16 cellular contexts compared by ENCODE assay signal in the genomic region with DNA sequence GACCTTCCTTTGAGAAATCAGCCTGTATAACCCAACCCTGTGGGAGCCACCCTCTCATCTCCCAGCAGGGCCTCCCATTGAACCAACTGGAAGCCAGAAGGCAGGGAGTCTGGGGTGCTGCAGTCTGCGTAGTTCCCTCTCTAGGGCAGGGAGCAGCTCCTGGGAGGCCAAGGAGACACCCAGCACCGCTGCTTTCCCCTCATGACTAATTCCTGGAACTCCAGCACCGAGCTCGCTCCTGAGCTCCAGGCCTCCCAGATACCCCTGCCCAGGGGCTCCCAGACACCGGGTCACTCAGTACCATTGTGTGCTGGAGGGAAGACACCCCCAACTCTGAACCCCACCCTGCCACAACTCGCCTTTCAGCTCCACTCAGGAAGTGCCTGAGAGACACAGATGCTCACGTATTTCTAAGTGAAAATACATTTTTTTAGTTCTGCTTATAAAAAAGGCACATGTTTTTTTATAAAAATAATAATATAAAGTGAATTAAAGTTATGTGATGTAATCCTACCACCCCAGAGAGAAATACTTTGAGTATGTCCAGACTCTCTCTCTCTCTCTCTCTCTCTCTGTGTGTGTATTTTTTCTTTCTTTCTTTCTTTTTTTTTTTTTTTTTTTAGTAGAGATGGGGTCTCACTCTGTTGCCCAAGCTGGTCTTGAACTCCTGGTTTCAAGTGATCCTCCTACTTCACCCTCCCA. TPM values are rescaled to one million over a fixed set of nuclear protein-coding genes. Genes with fewer than 3 reads are reported as not detected.
DNase-seq lines count a peak whose midpoint lies in the region; ATAC-seq and TF ChIP-seq lines count a peak whose summit lies in the region.
"Had no signal": no experiment of that assay in that cellular context is flagged by ENCODE, and none has a peak within 500 bp of the region (broad histone marks: within the 10 kb centered on the region; RNA-seq: fewer than 3 reads in every experiment).

No MANE protein-coding gene starts in this region.

- H3K4me1 ChIP-seq in Panc1 (ENCODE audit: control insufficient read depth, insufficient read depth, low read length) = no peaks in the 10 kb centered on the region; the same call in 1 of the 2 replicates
- no peaks in the 10 kb centered on the region for H3K4me1 ChIP-seq in gastroesophageal sphincter

- BruUV-seq in Panc1 (replicated peaks; lab: Mats Ljungman, UMichigan) = no TSS peak

- ATAC-seq in Panc1 = peak; percentile 66
- ATAC-seq in effector memory CD8-positive, alpha-beta T cell (replicated peaks) = no peak
- ATAC-seq in stimulated activated effector memory CD8-positive, alpha-beta T cell treated with anti-CD3 and anti-CD28 coated beads, Interleukin-12 subunit alpha, Interleukin-12 subunit beta, amount 100 ng/mL, for 72 hours = no peak
- no peak for ATAC-seq in gastroesophageal sphincter
- ATAC-seq: GM12878; stimulated activated naive B cell treated with anti-CD40 and anti-IgM and Interleukin-4, amounts not matched to agents 10 μg/mL and 1 μg/mL and 100 μg/mL, for 72 hours had no signal

- intact Hi-C loops in Panc1 (cut with micrococcal nuclease; ENCODE audit: unreplicated experiment) = no loop called here

- H3K9me3 Mint-ChIP-seq in activated naive CD4-positive, alpha-beta T cell treated with anti-CD3 and anti-CD28 coated beads, Interleukin-2, amount 50 U/mL, for 24 hours = no peaks in the 10 kb centered on the region
- no peaks in the 10 kb centered on the region for H3K9me3 Mint-ChIP-seq in effector memory CD8-positive, alpha-beta T cell
- no peaks in the 10 kb centered on the region for H3K9me3 Mint-ChIP-seq in stimulated activated effector memory CD8-positive, alpha-beta T cell treated with anti-CD3 and anti-CD28 coated beads, Interleukin-12 subunit alpha, Interleukin-12 subunit beta, amount 100 ng/mL, for 72 hours
- H3K9me3 Mint-ChIP-seq: naive B cell; stimulated activated naive B cell treated with anti-CD40 and anti-IgM and Interleukin-4, amounts not matched to agents 10 μg/mL and 1 μg/mL and 100 μg/mL, for 72 hours had no signal

- no peak overlapping the region for H3K4me3 ChIP-seq in Panc1 (ENCODE audit: low read depth in 2 of 2, low read length in 2 of 2)
- no peak overlapping the region for H3K4me3 ChIP-seq in gastroesophageal sphincter
- H3K4me3 ChIP-seq: GM12878 had no signal

- H3K9me3 ChIP-seq in Panc1 (ENCODE audit: control insufficient read depth, insufficient read depth, low read depth, low read length) (no peaks in the 10 kb centered on the region), gastroesophageal sphincter (no peaks in the 10 kb centered on the region)

- CTCF ChIA-PET in Panc1 (lab: Charles Lee) = no interaction called here

- peaks cover 65% of the 10 kb centered on the region for H3K4me1 Mint-ChIP-seq in activated naive CD4-positive, alpha-beta T cell treated with anti-CD3 and anti-CD28 coated beads, Interleukin-2, amount 50 U/mL, for 24 hours
- peaks cover 32 to 34% of the 10 kb centered on the region in 2 donors for H3K4me1 Mint-ChIP-seq in effector memory CD8-positive, alpha-beta T cell (ENCODE audit: low read depth in 2 of 2)
- H3K4me1 Mint-ChIP-seq in stimulated activated effector memory CD8-positive, alpha-beta T cell treated with anti-CD3 and anti-CD28 coated beads, Interleukin-12 subunit alpha, Interleukin-12 subunit beta, amount 100 ng/mL, for 72 hours = peaks cover 55% of the 10 kb centered on the region

- peak overlapping the region; percentile 79 for H3K27ac Mint-ChIP-seq in activated naive CD4-positive, alpha-beta T cell treated with anti-CD3 and anti-CD28 coated beads, Interleukin-2, amount 50 U/mL, for 24 hours
- H3K27ac Mint-ChIP-seq in effector memory CD8-positive, alpha-beta T cell = peak overlapping the region; percentile 84 to 97
- H3K27ac Mint-ChIP-seq in stimulated activated effector memory CD8-positive, alpha-beta T cell treated with anti-CD3 and anti-CD28 coated beads, Interleukin-12 subunit alpha, Interleukin-12 subunit beta, amount 100 ng/mL, for 72 hours = peak overlapping the region; percentile 95
- H3K27ac Mint-ChIP-seq: stimulated activated naive B cell treated with anti-CD40 and anti-IgM and Interleukin-4, amounts not matched to agents 10 μg/mL and 1 μg/mL and 100 μg/mL, for 72 hours had no signal

- H3K27ac ChIP-seq in Panc1 (ENCODE audit: low read length) (no peak overlapping the region), gastroesophageal sphincter (no peak overlapping the region)
- H3K27ac ChIP-seq: KMS-11 had no signal

- H3K27me3 ChIP-seq in Panc1 (ENCODE audit: control insufficient read depth, insufficient read depth, low read length) = no peaks in the 10 kb centered on the region
- H3K27me3 ChIP-seq in gastroesophageal sphincter = no peaks in the 10 kb centered on the region

- POLR2A ChIA-PET in Panc1 (lab: Charles Lee) = interaction anchor here (0.6 kb wide), 1 partner anchor 10 kb away, joined by 3 read pairs; no protein-coding TSS in a partner anchor

- no peak for TF ChIP-seq CTCF in Panc1 (IDR thresholded peaks at IDR 0.05)
- TF ChIP-seq CTCF in gastroesophageal sphincter (IDR thresholded peaks at IDR 0.05) = no peak

- H3K4me3 Mint-ChIP-seq in activated naive CD4-positive, alpha-beta T cell treated with anti-CD3 and anti-CD28 coated beads, Interleukin-2, amount 50 U/mL, for 24 hours = peak overlapping the region; percentile 33
- peak overlapping the region; percentile 67 to 70 for H3K4me3 Mint-ChIP-seq in effector memory CD8-positive, alpha-beta T cell
- peak overlapping the region; percentile 51 for H3K4me3 Mint-ChIP-seq in stimulated activated effector memory CD8-positive, alpha-beta T cell treated with anti-CD3 and anti-CD28 coated beads, Interleukin-12 subunit alpha, Interleukin-12 subunit beta, amount 100 ng/mL, for 72 hours
- H3K4me3 Mint-ChIP-seq: naive B cell; stimulated activated naive B cell treated with anti-CD40 and anti-IgM and Interleukin-4, amounts not matched to agents 10 μg/mL and 1 μg/mL and 100 μg/mL, for 72 hours had no signal

- DNase-seq in activated naive CD4-positive, alpha-beta T cell treated with anti-CD3 and anti-CD28 coated beads, Interleukin-2, amount 50 U/mL, for 16 hours = no peak
- DNase-seq in Panc1 (ENCODE audit: low read depth, low spot score) = no peak
- DNase-seq in effector memory CD8-positive, alpha-beta T cell = no peak
- no peak for DNase-seq in stimulated activated effector memory CD8-positive, alpha-beta T cell treated with anti-CD3 and anti-CD28 coated beads, Interleukin-12 subunit alpha, Interleukin-12 subunit beta, amount 100 ng/mL, for 72 hours (ENCODE audit: low spot score in 2 of 2)
- DNase-seq in ureter (ENCODE audit: low spot score) = no peak
- no peak for DNase-seq in effector CD4-positive, alpha-beta T cell
- DNase-seq: AML-193; glutamatergic neuron; kidney; naive B cell; stimulated activated CD4-positive, alpha-beta T cell treated with anti-CD3 and anti-CD28 coated beads, Interleukin-4, amount 100 ng/mL, for 4 hours; stimulated activated naive B cell treated with anti-CD40 and anti-IgM and Interleukin-4, amounts not matched to agents 10 μg/mL and 1 μg/mL and 100 μg/mL, for 72 hours had no signal

- in situ Hi-C loops in Panc1 (cut with HindIII; ENCODE audit: low pct_unique_long_range_greater_than_20kb, low sequenced_read_pairs) = no loop called here

- TF ChIP-seq EP300 in gastroesophageal sphincter (IDR thresholded peaks at IDR 0.05) = no peak

- H3K36me3 Mint-ChIP-seq in activated naive CD4-positive, alpha-beta T cell treated with anti-CD3 and anti-CD28 coated beads, Interleukin-2, amount 50 U/mL, for 24 hours = no peaks in the 10 kb centered on the region
- H3K36me3 Mint-ChIP-seq in effector memory CD8-positive, alpha-beta T cell (ENCODE audit: insufficient read depth) = no peaks in the 10 kb centered on the region
- H3K36me3 Mint-ChIP-seq in stimulated activated effector memory CD8-positive, alpha-beta T cell treated with anti-CD3 and anti-CD28 coated beads, Interleukin-12 subunit alpha, Interleukin-12 subunit beta, amount 100 ng/mL, for 72 hours = peaks cover 6% of the 10 kb centered on the region
- H3K36me3 Mint-ChIP-seq: naive B cell; stimulated activated naive B cell treated with anti-CD40 and anti-IgM and Interleukin-4, amounts not matched to agents 10 μg/mL and 1 μg/mL and 100 μg/mL, for 72 hours had no signal

- TF ChIP-seq POLR2A in gastroesophageal sphincter (IDR thresholded peaks at IDR 0.05) = no peak

- no peaks in the 10 kb centered on the region for H3K36me3 ChIP-seq in Panc1 (ENCODE audit: control insufficient read depth, insufficient read depth, low read length)
- H3K36me3 ChIP-seq in gastroesophageal sphincter = no peaks in the 10 kb centered on the region

- 67 to 83% methylated on average over 3 to 5 of the region's 7 CpGs for WGBS in gastroesophageal sphincter (ENCODE audit: low coverage in 1 of 2), 2 donors

- H3K27me3 Mint-ChIP-seq in activated naive CD4-positive, alpha-beta T cell treated with anti-CD3 and anti-CD28 coated beads, Interleukin-2, amount 50 U/mL, for 24 hours = no peaks in the 10 kb centered on the region
- no peaks in the 10 kb centered on the region for H3K27me3 Mint-ChIP-seq in effector memory CD8-positive, alpha-beta T cell
- H3K27me3 Mint-ChIP-seq: stimulated activated naive B cell treated with anti-CD40 and anti-IgM and Interleukin-4, amounts not matched to agents 10 μg/mL and 1 μg/mL and 100 μg/mL, for 72 hours had no signal

RNA-seq across cellular contexts. Expression of a gene that starts 17.5 kb away (rescaled TPM):
- total RNA-seq in Panc1 (2021; ENCODE audit: unreplicated experiment) (42.1 TPM), ureter (35.0 TPM), gastroesophageal sphincter (10 to 100 TPM; 19.0 to 63.8 (median 21.8) TPM)
- 24.5 TPM for polyA plus RNA-seq in Panc1 (2012; ENCODE audit: insufficient read length)
